Comparison of ENCODE assay signal across 22 cellular contexts in the genomic region with DNA sequence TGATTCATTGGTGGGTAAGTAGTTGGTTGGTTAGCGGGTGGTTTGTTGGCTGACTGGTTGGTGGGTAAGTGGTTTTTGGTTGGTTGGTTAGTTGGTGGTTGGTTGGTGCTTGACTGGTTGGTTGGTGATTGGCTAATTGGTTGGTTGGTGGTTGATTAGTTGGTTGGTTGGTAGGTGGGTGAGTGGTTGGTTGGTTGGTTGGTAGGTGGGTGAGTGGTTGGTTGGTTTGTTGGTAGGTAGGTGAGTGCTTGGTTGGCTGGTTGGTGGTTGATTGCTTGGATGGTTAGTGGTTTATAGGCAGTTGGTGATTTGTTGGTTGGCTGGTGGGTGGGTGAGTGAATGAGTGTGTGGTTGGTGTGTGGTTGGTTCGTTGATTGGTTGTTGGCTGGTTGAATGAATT. TPM values are rescaled to one million over a fixed set of nuclear protein-coding genes. Genes with fewer than 3 reads are reported as not detected.
DNase-seq lines count a peak whose midpoint lies in the region; ATAC-seq and TF ChIP-seq lines count a peak whose summit lies in the region.
"Had no signal": no experiment of that assay in that cellular context is flagged by ENCODE, and none has a peak within 500 bp of the region (broad histone marks: within the 10 kb centered on the region; RNA-seq: fewer than 3 reads in every experiment).

No MANE protein-coding gene starts in this region.

- no peak overlapping the region for H3K4me3 Mint-ChIP-seq in stimulated activated naive CD8-positive, alpha-beta T cell treated with anti-CD3 and anti-CD28 coated beads, Interleukin-15, Interleukin-2, amounts not matched to agents 100 ng/mL and 50 ng/mL, for 24 hours
- no peak overlapping the region for H3K4me3 Mint-ChIP-seq in stimulated activated naive CD8-positive, alpha-beta T cell treated with anti-CD3 and anti-CD28 coated beads, Interleukin-15, amount 100 ng/mL, for 72 hours
- no peak overlapping the region for H3K4me3 Mint-ChIP-seq in T-helper 2 cell treated with Interferon-gamma antibody and Interleukin-4, amounts not matched to agents 5 μg/mL and 100 μg/mL, for 36 hours
- H3K4me3 Mint-ChIP-seq in chondrocyte (ENCODE audit: unreplicated experiment), result no peak overlapping the region
- H3K4me3 Mint-ChIP-seq: CD14-positive monocyte; CD8-positive, alpha-beta memory T cell had no signal

- no peak for DNase-seq in stimulated activated naive CD8-positive, alpha-beta T cell treated with anti-CD3 and anti-CD28 coated beads, Interleukin-15, amount 100 ng/mL, for 72 hours
- DNase-seq in T-helper 2 cell treated with Interferon-gamma antibody and Interleukin-4, amounts not matched to agents 5 μg/mL and 100 μg/mL, for 36 hours (ENCODE audit: low spot score), result no peak
- DNase-seq in chondrocyte (ENCODE audit: low spot score) (peak; percentile 13), AG20443 (ENCODE audit: low spot score) (no peak)
- DNase-seq: BE2C, DMS153, DND-41, GOT3, HCEC 1CT, MM.1S, NCI-H1694, NCI-H2029 treated with DMSO at 0.1 percent for 48 hours, NCI-H446 treated with DMSO at 0.1 percent for 48 hours, NCI-H526, RPMI8226, SHP77 had no signal

- H3K27ac Mint-ChIP-seq in stimulated activated naive CD8-positive, alpha-beta T cell treated with anti-CD3 and anti-CD28 coated beads, Interleukin-15, Interleukin-2, amounts not matched to agents 100 ng/mL and 50 ng/mL, for 24 hours, result peak overlapping the region; percentile 53
- H3K27ac Mint-ChIP-seq in stimulated activated naive CD8-positive, alpha-beta T cell treated with anti-CD3 and anti-CD28 coated beads, Interleukin-15, amount 100 ng/mL, for 72 hours, result no peak overlapping the region
- H3K27ac Mint-ChIP-seq in T-helper 2 cell treated with Interferon-gamma antibody and Interleukin-4, amounts not matched to agents 5 μg/mL and 100 μg/mL, for 36 hours, result peak overlapping the region; percentile 5
- no peak overlapping the region for H3K27ac Mint-ChIP-seq in chondrocyte (ENCODE audit: unreplicated experiment)
- H3K27ac Mint-ChIP-seq: CD14-positive monocyte; CD8-positive, alpha-beta memory T cell had no signal

- H3K36me3 Mint-ChIP-seq in stimulated activated naive CD8-positive, alpha-beta T cell treated with anti-CD3 and anti-CD28 coated beads, Interleukin-15, Interleukin-2, amounts not matched to agents 100 ng/mL and 50 ng/mL, for 24 hours (ENCODE audit: low read depth), result no peaks in the 10 kb centered on the region
- H3K36me3 Mint-ChIP-seq in T-helper 2 cell treated with Interferon-gamma antibody and Interleukin-4, amounts not matched to agents 5 μg/mL and 100 μg/mL, for 36 hours (ENCODE audit: low read depth), result peaks cover 3% of the 10 kb centered on the region
- H3K36me3 Mint-ChIP-seq in chondrocyte (ENCODE audit: low read depth), result no peaks in the 10 kb centered on the region
- H3K36me3 Mint-ChIP-seq: CD14-positive monocyte had no signal

- ATAC-seq in stimulated activated naive CD8-positive, alpha-beta T cell treated with anti-CD3 and anti-CD28 coated beads, Interleukin-15, amount 100 ng/mL, for 72 hours, result no peak
- ATAC-seq in HG03139 (IDR thresholded peaks at IDR 0.05; ENCODE audit: unreplicated experiment), result no peak
- no peak for ATAC-seq in HG03432 (IDR thresholded peaks at IDR 0.05; ENCODE audit: unreplicated experiment)

- H3K27me3 Mint-ChIP-seq in stimulated activated naive CD8-positive, alpha-beta T cell treated with anti-CD3 and anti-CD28 coated beads, Interleukin-15, Interleukin-2, amounts not matched to agents 100 ng/mL and 50 ng/mL, for 24 hours, result peaks cover 7% of the 10 kb centered on the region
- H3K27me3 Mint-ChIP-seq in stimulated activated naive CD8-positive, alpha-beta T cell treated with anti-CD3 and anti-CD28 coated beads, Interleukin-15, amount 100 ng/mL, for 72 hours, result peaks cover 13% of the 10 kb centered on the region
- H3K27me3 Mint-ChIP-seq in T-helper 2 cell treated with Interferon-gamma antibody and Interleukin-4, amounts not matched to agents 5 μg/mL and 100 μg/mL, for 36 hours (ENCODE audit: low read depth), result peaks cover 5% of the 10 kb centered on the region
- H3K27me3 Mint-ChIP-seq in chondrocyte (ENCODE audit: low read depth), result no peaks in the 10 kb centered on the region

- peaks cover 25% of the 10 kb centered on the region for H3K4me1 Mint-ChIP-seq in stimulated activated naive CD8-positive, alpha-beta T cell treated with anti-CD3 and anti-CD28 coated beads, Interleukin-15, Interleukin-2, amounts not matched to agents 100 ng/mL and 50 ng/mL, for 24 hours (ENCODE audit: low read depth)
- H3K4me1 Mint-ChIP-seq in stimulated activated naive CD8-positive, alpha-beta T cell treated with anti-CD3 and anti-CD28 coated beads, Interleukin-15, amount 100 ng/mL, for 72 hours, result peaks cover 14% of the 10 kb centered on the region
- peaks cover 18% of the 10 kb centered on the region for H3K4me1 Mint-ChIP-seq in T-helper 2 cell treated with Interferon-gamma antibody and Interleukin-4, amounts not matched to agents 5 μg/mL and 100 μg/mL, for 36 hours (ENCODE audit: low read depth)
- H3K4me1 Mint-ChIP-seq in chondrocyte (ENCODE audit: low read depth), result peaks cover 15% of the 10 kb centered on the region

- no peak for TF ChIP-seq CTCF in chondrocyte (IDR thresholded peaks at IDR 0.05)

- no peaks in the 10 kb centered on the region for H3K9me3 Mint-ChIP-seq in stimulated activated naive CD8-positive, alpha-beta T cell treated with anti-CD3 and anti-CD28 coated beads, Interleukin-15, Interleukin-2, amounts not matched to agents 100 ng/mL and 50 ng/mL, for 24 hours
- no peaks in the 10 kb centered on the region for H3K9me3 Mint-ChIP-seq in stimulated activated naive CD8-positive, alpha-beta T cell treated with anti-CD3 and anti-CD28 coated beads, Interleukin-15, amount 100 ng/mL, for 72 hours
- no peaks in the 10 kb centered on the region for H3K9me3 Mint-ChIP-seq in T-helper 2 cell treated with Interferon-gamma antibody and Interleukin-4, amounts not matched to agents 5 μg/mL and 100 μg/mL, for 36 hours
- H3K9me3 Mint-ChIP-seq in chondrocyte (ENCODE audit: low read depth), result no peaks in the 10 kb centered on the region
- H3K9me3 Mint-ChIP-seq: CD8-positive, alpha-beta memory T cell had no signal

RNA-seq across cellular contexts. Expression of a gene that starts 44.2 kb away (rescaled TPM):
- not detected in 3 replicates for total RNA-seq in chondrocyte
- total RNA-seq: CD8-positive, alpha-beta memory T cell; HT1080 had no signal

Comparison
In these comparisons a context has a peak if more than half of its experiments do, and no peak if none do; other contexts are left out.
1. H3K27ac Mint-ChIP-seq: peak in stimulated activated naive CD8-positive, alpha-beta T cell treated with anti-CD3 and anti-CD28 coated beads, Interleukin-15, Interleukin-2, amounts not matched to agents 100 ng/mL and 50 ng/mL, for 24 hours (single experiment) and T-helper 2 cell treated with Interferon-gamma antibody and Interleukin-4, amounts not matched to agents 5 μg/mL and 100 μg/mL, for 36 hours (single experiment); none in stimulated activated naive CD8-positive, alpha-beta T cell treated with anti-CD3 and anti-CD28 coated beads, Interleukin-15, amount 100 ng/mL, for 72 hours (0 of 2) and chondrocyte (single experiment).